Comparison of ENCODE assay signal across 8 cellular contexts in genomic region chr3:177554900-177555759, GRCh38.
DNase-seq lines count a peak whose midpoint lies in the region; ATAC-seq, FAIRE-seq and TF ChIP-seq lines count a peak whose summit lies in the region.

No MANE protein-coding gene starts in this region.

- H3K4me3 ChIP-seq in BJ (ENCODE audit: low read depth, low read length): no peak overlapping the region
- no peak overlapping the region for H3K4me3 ChIP-seq in KMS-11 (IDR thresholded peaks at IDR 0.05; ENCODE audit: insufficient read depth, low read depth, low read length)
- no peak overlapping the region for H3K4me3 ChIP-seq in astrocyte (ENCODE audit: insufficient read depth, low read depth, low read length)
- H3K4me3 ChIP-seq in kidney epithelial cell (ENCODE audit: low read depth, low read length): no peak overlapping the region

- no peak overlapping the region for H3K4me3 Mint-ChIP-seq in astrocyte (ENCODE audit: unreplicated experiment)

- peak; percentile 28 for DNase-seq in BJ (ENCODE audit: low read depth)
- DNase-seq in astrocyte (ENCODE audit: low read depth): peak; percentile 87
- peak; percentile 47 for DNase-seq in kidney epithelial cell (ENCODE audit: low read depth)
- no peak for DNase-seq in GM10266 (ENCODE audit: extremely low spot score)
- DNase-seq in stimulated activated CD4-positive, alpha-beta T cell treated with anti-CD3 and anti-CD28 coated beads, Interleukin-4, amount 100 ng/mL, for 4 hours: no peak
- no peak for DNase-seq in SKM-1 treated with dmso at 0.1 percent for 144 hours (lab: John Stamatoyannopoulos, UW; ENCODE audit: unreplicated experiment)

- H3K4me1 ChIP-seq in KMS-11 (ENCODE audit: low read depth, poor library complexity, severe bottlenecking) (peaks cover 34% of the 10 kb centered on the region), astrocyte (ENCODE audit: insufficient read depth, low read length) (no peaks in the 10 kb centered on the region)

- peaks cover 2% of the 10 kb centered on the region for H3K27me3 Mint-ChIP-seq in astrocyte (ENCODE audit: low read depth, unreplicated experiment)

- peaks cover 9% of the 10 kb centered on the region for H3K9me3 Mint-ChIP-seq in astrocyte (ENCODE audit: unreplicated experiment)

- ATAC-seq in GM21576 (IDR thresholded peaks at IDR 0.05; ENCODE audit: unreplicated experiment): no peak

- CTCF ChIA-PET in BJ (lab: Yijun Ruan, JAX): interaction anchor here (1.8 kb wide), 1 partner anchor 17 kb away, joined by 6 read pairs; no protein-coding TSS in a partner anchor

- H3K36me3 Mint-ChIP-seq in astrocyte (ENCODE audit: low read depth, unreplicated experiment): no peaks in the 10 kb centered on the region

- H3K9me3 ChIP-seq in astrocyte (ENCODE audit: insufficient read depth, low read depth, low read length): no peaks in the 10 kb centered on the region

- peak overlapping the region; percentile 76 for H2AFZ ChIP-seq in KMS-11 (ENCODE audit: low read depth)
- peak overlapping the region; percentile 48 for H2AFZ ChIP-seq in astrocyte (ENCODE audit: low read depth, low read length)

- no peaks in the 10 kb centered on the region for H3K27me3 ChIP-seq in BJ (ENCODE audit: control insufficient read depth, insufficient read depth, low read length)
- H3K27me3 ChIP-seq in KMS-11 (ENCODE audit: insufficient read depth, low read depth): no peaks in the 10 kb centered on the region
- no peaks in the 10 kb centered on the region for H3K27me3 ChIP-seq in astrocyte (ENCODE audit: insufficient read depth, low read length)
- H3K27me3 ChIP-seq in kidney epithelial cell (ENCODE audit: control insufficient read depth, insufficient read depth, low read length): no peaks in the 10 kb centered on the region

- no peaks in the 10 kb centered on the region for H3K79me2 ChIP-seq in KMS-11 (ENCODE audit: insufficient read depth, low read depth)
- H3K79me2 ChIP-seq in astrocyte (ENCODE audit: insufficient read depth, low read length): no peaks in the 10 kb centered on the region

- FAIRE-seq in astrocyte (lab: Jason Lieb, UNC): no peak

- H3K4me1 Mint-ChIP-seq in astrocyte (ENCODE audit: low read depth, unreplicated experiment): no peaks in the 10 kb centered on the region

- H3K36me3 ChIP-seq in BJ (ENCODE audit: control insufficient read depth, insufficient read depth, low read length) (no peaks in the 10 kb centered on the region), KMS-11 (ENCODE audit: insufficient read depth) (no peaks in the 10 kb centered on the region), astrocyte (ENCODE audit: insufficient read depth, low read length) (no peaks in the 10 kb centered on the region), kidney epithelial cell (ENCODE audit: control insufficient read depth, insufficient read depth, low read length) (no peaks in the 10 kb centered on the region)

- H4K20me1 ChIP-seq in KMS-11 (ENCODE audit: insufficient read depth) (no peaks in the 10 kb centered on the region), astrocyte (ENCODE audit: insufficient read depth, low read length) (no peaks in the 10 kb centered on the region)

- H3K27ac ChIP-seq in KMS-11: peak overlapping the region; percentile 80
- no peak overlapping the region for H3K27ac ChIP-seq in astrocyte (ENCODE audit: low read depth, low read length)

- POLR2A ChIA-PET in BJ (lab: Charles Lee): interaction anchor here (0.6 kb wide), 1 partner anchor 176 kb away, joined by 5 read pairs; no protein-coding TSS in a partner anchor

- H3K4me2 ChIP-seq in KMS-11 (peak overlapping the region; percentile 71), astrocyte (ENCODE audit: low read length) (peak overlapping the region; percentile 5)

- H3K9ac ChIP-seq in KMS-11 (peak overlapping the region; percentile 38; the same call in 1 of the 2 replicates), astrocyte (ENCODE audit: low read length) (no peak overlapping the region)

- peak overlapping the region; percentile 87 for H3K27ac Mint-ChIP-seq in astrocyte (ENCODE audit: unreplicated experiment)

- TF ChIP-seq CTCF in BJ (IDR thresholded peaks at IDR 0.05; ENCODE audit: insufficient read depth, low read depth, low read length): no peak
- no peak for TF ChIP-seq CTCF in KMS-11 (conservative IDR thresholded peaks at IDR 0.05; ENCODE audit: low read depth, low read length)
- TF ChIP-seq CTCF in astrocyte (IDR thresholded peaks at IDR 0.05; ENCODE audit: insufficient read depth, low read depth, low read length): no peak
- TF ChIP-seq CTCF in kidney epithelial cell (IDR thresholded peaks at IDR 0.05; ENCODE audit: insufficient read depth, low read length, poor library complexity, severe bottlenecking): no peak
- TF ChIP-seq CTCF in GM10266 (IDR thresholded peaks at IDR 0.05; ENCODE audit: control insufficient read depth, insufficient read depth, low read depth, missing control alignments): no peak

Comparison
In these comparisons a context has a peak if more than half of its experiments do, and no peak if none do; other contexts are left out.
1. DNase-seq: peak in BJ (single experiment), astrocyte (single experiment) and kidney epithelial cell (single experiment); none in GM10266 (single experiment), stimulated activated CD4-positive, alpha-beta T cell treated with anti-CD3 and anti-CD28 coated beads, Interleukin-4, amount 100 ng/mL, for 4 hours (0 of 2) and SKM-1 treated with dmso at 0.1 percent for 144 hours (single experiment).